Comparison of ENCODE assay signal across 23 cellular contexts in genomic region chr5:81016116-81016515, GRCh38. TPM values are rescaled to one million over a fixed set of nuclear protein-coding genes. Genes with fewer than 3 reads are reported as not detected.
DNase-seq lines count a peak whose midpoint lies in the region; ATAC-seq and TF ChIP-seq lines count a peak whose summit lies in the region.
"Had no signal": no experiment of that assay in that cellular context is flagged by ENCODE, and none has a peak within 500 bp of the region (broad histone marks: within the 10 kb centered on the region; RNA-seq: fewer than 3 reads in every experiment).

No MANE protein-coding gene starts in this region.

- peaks cover 77% of the 10 kb centered on the region for H3K4me1 Mint-ChIP-seq in CD8-positive, alpha-beta T cell (ENCODE audit: low read depth)
- H3K4me1 Mint-ChIP-seq in neural progenitor cell = peaks cover 11% of the 10 kb centered on the region

- H3K9ac ChIP-seq in neural progenitor cell = no peak overlapping the region
- H3K9ac ChIP-seq: BLaER1 had no signal

- H3K4me3 Mint-ChIP-seq in CD8-positive, alpha-beta T cell = no peak overlapping the region
- no peak overlapping the region for H3K4me3 Mint-ChIP-seq in neural progenitor cell
- H3K4me3 Mint-ChIP-seq: GM23338 had no signal

- no peak for TF ChIP-seq POLR2A in heart left ventricle (IDR thresholded peaks at IDR 0.05)

- POLR2A ChIA-PET in CD8-positive, alpha-beta T cell (lab: Charles Lee) = interaction anchor here (1.1 to 1.7 kb wide), 3 partner anchors 9 to 56 kb away, joined by 3 to 4 read pairs (median 4); partner anchors contain the start of gene RASGRF2
- POLR2A ChIA-PET in HEK293 (lab: Yijun Ruan, JAX) = no interaction called here
- POLR2A ChIA-PET in HEK293T (lab: Yijun Ruan, JAX) = no interaction called here

- ATAC-seq in CD8-positive, alpha-beta T cell = no peak
- no peak for ATAC-seq in HG03108 (IDR thresholded peaks at IDR 0.05; ENCODE audit: unreplicated experiment)
- no peak for ATAC-seq in heart left ventricle
- ATAC-seq: GM23338 had no signal

- H3K9me3 ChIP-seq in CD8-positive, alpha-beta T cell (ENCODE audit: low read length) = no peaks in the 10 kb centered on the region
- no peaks in the 10 kb centered on the region for H3K9me3 ChIP-seq in HEK293 (ENCODE audit: control insufficient read depth, insufficient read depth, low read depth, low read length)
- H3K9me3 ChIP-seq in neural progenitor cell (ENCODE audit: low read depth) = no peaks in the 10 kb centered on the region
- peaks cover 0 to 6% (median 0%) of the 10 kb centered on the region in 12 donors for H3K9me3 ChIP-seq in heart left ventricle

- TF ChIP-seq CTCF in CD8-positive, alpha-beta T cell (IDR thresholded peaks at IDR 0.05) = no peak
- TF ChIP-seq CTCF in HEK293 (tag by site-specific recombination; IDR thresholded peaks at IDR 0.05) (no peak), dorsolateral prefrontal cortex (IDR thresholded peaks at IDR 0.05 in 54 of 56, conservative IDR thresholded peaks at IDR 0.05 in 2 of 56; ENCODE audit: low read depth in 1 of 56, partially characterized antibody in 56 of 56) (no peak), neural progenitor cell (IDR thresholded peaks at IDR 0.05) (no peak), heart left ventricle (IDR thresholded peaks at IDR 0.05) (no peak)

- H3K4me2 ChIP-seq in neural progenitor cell = peak overlapping the region; percentile 25
- H3K4me2 ChIP-seq: BLaER1, GM23338, PC-9 had no signal

- H3K4me1 ChIP-seq in CD8-positive, alpha-beta T cell (ENCODE audit: insufficient read depth, low read length) = peaks cover 46% of the 10 kb centered on the region
- peaks cover 4% of the 10 kb centered on the region; the same call in 1 of the 2 replicates for H3K4me1 ChIP-seq in HEK293 (ENCODE audit: control insufficient read depth, insufficient read depth, low read length)
- peaks cover 11% of the 10 kb centered on the region for H3K4me1 ChIP-seq in neural progenitor cell
- peaks cover 0 to 19% (median 0%) of the 10 kb centered on the region in 12 donors for H3K4me1 ChIP-seq in heart left ventricle

- H4K20me1 ChIP-seq in neural progenitor cell (ENCODE audit: low read depth) = no peaks in the 10 kb centered on the region
- H4K20me1 ChIP-seq: BLaER1 had no signal

- no peak overlapping the region for H3K27ac ChIP-seq in CD8-positive, alpha-beta T cell (ENCODE audit: low read depth, low read length)
- no peak overlapping the region for H3K27ac ChIP-seq in HEK293 (ENCODE audit: extremely low read depth, low read depth, low read length)
- peak overlapping the region in 46 of 59 donors; percentile 2 to 82 (median 51) for H3K27ac ChIP-seq in dorsolateral prefrontal cortex
- no peak overlapping the region for H3K27ac ChIP-seq in neural progenitor cell
- H3K27ac ChIP-seq in heart left ventricle = no peak overlapping the region
- H3K27ac ChIP-seq: BLaER1, PC-9, SK-N-MC had no signal

- CTCF ChIA-PET in CD8-positive, alpha-beta T cell (lab: Charles Lee) = interaction anchor here (1.5 kb wide), 1 partner anchor 9 kb away, joined by 4 read pairs; no protein-coding TSS in a partner anchor
- CTCF ChIA-PET in HEK293 (lab: Yijun Ruan, JAX) (no interaction called here), HEK293T (lab: Yijun Ruan, JAX) (no interaction called here)

- H3K36me3 Mint-ChIP-seq in CD8-positive, alpha-beta T cell = peaks cover 11% of the 10 kb centered on the region
- H3K36me3 Mint-ChIP-seq in neural progenitor cell = no peaks in the 10 kb centered on the region

- H3K27me3 Mint-ChIP-seq in CD8-positive, alpha-beta T cell (ENCODE audit: low read depth) = no peaks in the 10 kb centered on the region
- no peaks in the 10 kb centered on the region for H3K27me3 Mint-ChIP-seq in neural progenitor cell (ENCODE audit: insufficient read depth, low read depth)
- H3K27me3 Mint-ChIP-seq: CD4-positive, alpha-beta memory T cell had no signal

- intact Hi-C loops in CD8-positive, alpha-beta T cell (cut with DNase I, micrococcal nuclease) = loop anchor here (1.0 to 10.0 kb wide), 2 partner anchors 9 to 289 kb away; partner anchors contain the start of gene ZCCHC9 (in 1 of the 2)
- intact Hi-C loops in dorsolateral prefrontal cortex (cut with DNase I) (loop anchor here in 1 of 2 donors (5.0 kb wide), 1 partner anchor 44 kb away; no protein-coding TSS in a partner anchor), heart left ventricle (cut with DNase I) (no loop called here)

- no peak for DNase-seq in CD8-positive, alpha-beta T cell
- DNase-seq in dorsolateral prefrontal cortex (no peak), neural progenitor cell (ENCODE audit: low spot score) (no peak), cerebellar nuclear complex (lab: John Stamatoyannopoulos, UW) (no peak), HEK293T (ENCODE audit: extremely low spot score) (no peak), heart left ventricle (no peak)
- DNase-seq: ACHN; Calu3; CD4-positive, alpha-beta memory T cell; HCEC 1CT; Kasumi-1; NCI-H1694; NCI-H2081; NCI-H69; PC-9; RPMI8226; SHP77 had no signal

- no peak overlapping the region for H2AFZ ChIP-seq in neural progenitor cell (replicated peaks)
- H2AFZ ChIP-seq: GM23338, PC-9 had no signal

- H3F3A ChIP-seq in neural progenitor cell (ENCODE audit: low read depth) = no peaks in the 10 kb centered on the region

- no peak overlapping the region for H3K4me3 ChIP-seq in CD8-positive, alpha-beta T cell (ENCODE audit: low read depth, low read length)
- no peak overlapping the region for H3K4me3 ChIP-seq in HEK293 (ENCODE audit: low read depth, low read length)
- peak overlapping the region in 3 of 59 donors; percentile 10 to 13 (median 10) for H3K4me3 ChIP-seq in dorsolateral prefrontal cortex
- H3K4me3 ChIP-seq in neural progenitor cell = no peak overlapping the region
- H3K4me3 ChIP-seq in heart left ventricle = no peak overlapping the region
- H3K4me3 ChIP-seq: BLaER1, GM23338, PC-9, SK-N-MC had no signal

- no peaks in the 10 kb centered on the region for H3K27me3 ChIP-seq in CD8-positive, alpha-beta T cell (ENCODE audit: insufficient read depth, low read length)
- no peaks in the 10 kb centered on the region for H3K27me3 ChIP-seq in dorsolateral prefrontal cortex
- H3K27me3 ChIP-seq in neural progenitor cell = no peaks in the 10 kb centered on the region
- no peaks in the 10 kb centered on the region for H3K27me3 ChIP-seq in heart left ventricle
- H3K27me3 ChIP-seq: BLaER1 had no signal

- 0 to 51% (median 24%) methylated on average over 1 of the region's 1 CpG for WGBS in heart left ventricle, 4 donors

- no peaks in the 10 kb centered on the region for H3K79me2 ChIP-seq in neural progenitor cell (ENCODE audit: low read depth)

- H3K36me3 ChIP-seq in CD8-positive, alpha-beta T cell (ENCODE audit: insufficient read depth, low read length) = no peaks in the 10 kb centered on the region
- H3K36me3 ChIP-seq in HEK293 (ENCODE audit: control insufficient read depth in 2 of 2, insufficient read depth in 1 of 2, low read length in 2 of 2) (no peaks in the 10 kb centered on the region), neural progenitor cell (no peaks in the 10 kb centered on the region), heart left ventricle (no peaks in the 10 kb centered on the region)
- H3K36me3 ChIP-seq: BLaER1 had no signal

- peak overlapping the region; percentile 39 for H3K27ac Mint-ChIP-seq in CD8-positive, alpha-beta T cell
- peak overlapping the region; percentile 62 for H3K27ac Mint-ChIP-seq in neural progenitor cell
- H3K27ac Mint-ChIP-seq: GM23338 had no signal

- no peaks in the 10 kb centered on the region for H3K9me3 Mint-ChIP-seq in CD8-positive, alpha-beta T cell
- no peaks in the 10 kb centered on the region for H3K9me3 Mint-ChIP-seq in neural progenitor cell
- H3K9me3 Mint-ChIP-seq: GM23338 had no signal

TF ChIP-seq in HEK293, 187 proteins besides CTCF, POLR2A, EP300 and RAD21 (continues in another document):
- TF ChIP-seq ZNF707 (tag by site-specific recombination; IDR thresholded peaks at IDR 0.05) (no peak), ATF2 (tag by site-specific recombination; IDR thresholded peaks at IDR 0.05; ENCODE audit: low read depth) (no peak)

TF ChIP-seq in HEK293T, 16 proteins besides CTCF, POLR2A, EP300 and RAD21:
- TF ChIP-seq CTBP1 (IDR thresholded peaks at IDR 0.05; ENCODE audit: borderline replicate concordance) (no peak), PKNOX1 (IDR thresholded peaks at IDR 0.05) (no peak), SUZ12 (IDR thresholded peaks at IDR 0.05) (no peak), FOXK2 (IDR thresholded peaks at IDR 0.05) (no peak)

RNA-seq across cellular contexts. Expression of gene RASGRF2, which starts 56.0 kb away (rescaled TPM):
- 10 to 100 TPM; 25.4 to 25.6 TPM for total RNA-seq in CD8-positive, alpha-beta T cell
- 100 to 1,000 TPM in 52 of 120 experiments, 10 to 100 TPM in 68; 42.2 to 182 (median 97.5) TPM for total RNA-seq in dorsolateral prefrontal cortex
- total RNA-seq in neural progenitor cell (ENCODE audit: low replicate concordance) = 0.15 and 0.40 TPM in 2 replicates
- 10 to 100 TPM in 1 of 9 donors, 1 to 10 TPM in 8; 5.5 to 16.6 (median 7.4) TPM for total RNA-seq in heart left ventricle
- 1 to 10 TPM; 3.6 to 3.9 TPM for polyA plus RNA-seq in heart left ventricle
- total RNA-seq: MCF 10A had no signal

Comparison
In these comparisons a context has a peak if more than half of its experiments do, and no peak if none do; other contexts are left out.
1. H3K27ac ChIP-seq: peak in dorsolateral prefrontal cortex (46 of 59); none in CD8-positive, alpha-beta T cell (single experiment), HEK293 (single experiment), neural progenitor cell (single experiment) and heart left ventricle (0 of 12).
2. intact Hi-C loops: an anchor here in CD8-positive, alpha-beta T cell (1.0 to 10.0 kb wide); none called in heart left ventricle.